In the genomic region with DNA sequence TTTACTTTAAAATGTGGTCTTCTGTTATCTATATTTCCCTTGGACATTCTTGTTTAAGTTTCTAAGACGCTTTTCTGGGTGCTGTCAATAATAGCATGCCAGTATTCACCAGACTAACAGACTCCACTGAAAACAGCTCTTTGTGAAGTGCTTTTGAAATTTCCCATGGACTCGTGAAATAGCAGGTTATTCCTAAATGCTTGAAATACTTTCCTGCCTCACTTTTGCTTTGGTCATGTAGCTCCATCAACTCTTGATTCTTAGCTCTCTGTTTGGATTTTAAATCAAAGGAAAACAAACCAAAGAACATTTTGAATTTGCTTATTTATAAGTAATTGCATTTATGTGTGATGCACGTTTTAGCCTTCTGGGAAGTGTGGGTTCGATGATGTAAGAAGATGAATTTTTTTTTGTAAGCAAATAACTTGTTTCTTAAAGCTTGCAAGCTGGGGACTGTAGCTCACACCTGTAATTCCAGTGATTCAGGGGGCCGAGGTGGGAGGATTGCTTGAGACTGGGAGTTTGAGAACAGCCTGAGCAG, we compare ENCODE assay signal across 23 cellular contexts.
DNase-seq lines count a peak whose midpoint lies in the region; ATAC-seq and TF ChIP-seq lines count a peak whose summit lies in the region.
"Had no signal": no experiment of that assay in that cellular context is flagged by ENCODE, and none has a peak within 500 bp of the region (broad histone marks: within the 10 kb centered on the region; RNA-seq: fewer than 3 reads in every experiment).

No MANE protein-coding gene starts in this region.

- no peak for TF ChIP-seq POLR2A in upper lobe of left lung (IDR thresholded peaks at IDR 0.05)

- intact Hi-C loops in heart right ventricle (cut with DNase I) (loop anchor here in 3 of 10 donors (5.0 to 10.0 kb wide), 2 partner anchors 34 to 146 kb away; a partner anchor contains a TSS), Right ventricle myocardium inferior (cut with DNase I) (loop anchor here (5.0 kb wide), 1 partner anchor 59 kb away; no protein-coding TSS in a partner anchor)
- intact Hi-C loops in CD8-positive, alpha-beta T cell (cut with DNase I, micrococcal nuclease), result loop anchor here in 1 of 2 experiments (10.0 kb wide), 1 partner anchor 666 kb away; no protein-coding TSS in a partner anchor

- peak overlapping the region; percentile 68 for H3K27ac Mint-ChIP-seq in chondrocyte (ENCODE audit: unreplicated experiment)
- H3K27ac Mint-ChIP-seq in CD8-positive, alpha-beta T cell, result no peak overlapping the region
- H3K27ac Mint-ChIP-seq: activated naive CD4-positive, alpha-beta T cell treated with anti-CD3 and anti-CD28 coated beads, Interleukin-2, amount 10 ng/mL, durations not matched to agents 7 days and 5 days; stimulated activated naive B cell treated with anti-CD40 and anti-IgM and Interleukin-4, amounts not matched to agents 10 μg/mL and 1 μg/mL and 100 μg/mL, for 72 hours had no signal

- H3K23ac ChIP-seq in mesendoderm (ENCODE audit: low read length), result no peak overlapping the region

- H3K9ac ChIP-seq in mesendoderm (ENCODE audit: low read length), result no peak overlapping the region

- no peak overlapping the region for H4K5ac ChIP-seq in mesendoderm (ENCODE audit: low read length)

- H3K36me3 ChIP-seq in heart right ventricle (peaks cover 0 to 3% (median 0%) of the 10 kb centered on the region in 9 donors), mesendoderm (ENCODE audit: control insufficient read depth, insufficient read depth, low read length) (no peaks in the 10 kb centered on the region), upper lobe of left lung (no peaks in the 10 kb centered on the region)
- no peaks in the 10 kb centered on the region for H3K36me3 ChIP-seq in CD8-positive, alpha-beta T cell (ENCODE audit: insufficient read depth, low read length)
- H3K36me3 ChIP-seq: BE2C, MG63, prostate gland had no signal

- WGBS in heart right ventricle, 2 donors, result 56 to 70% methylated on average over 5 of the region's 5 CpGs
- WGBS in mesendoderm (ENCODE audit: extremely low coverage, insufficient coverage, low lambda C conversion rate), result 100% methylated on average over 2 of the region's 5 CpGs
- 65 to 70% methylated on average over 5 of the region's 5 CpGs for WGBS in upper lobe of left lung, 2 donors

- H2BK15ac ChIP-seq in mesendoderm (replicated peaks; ENCODE audit: low read depth), result no peak overlapping the region

- no peak overlapping the region for H2AK5ac ChIP-seq in mesendoderm (ENCODE audit: low read length)

- H3K4me2 ChIP-seq in mesendoderm (ENCODE audit: low read length), result no peak overlapping the region

- H3K9me3 Mint-ChIP-seq in chondrocyte (ENCODE audit: low read depth), result no peaks in the 10 kb centered on the region
- H3K9me3 Mint-ChIP-seq in CD8-positive, alpha-beta T cell, result no peaks in the 10 kb centered on the region
- H3K9me3 Mint-ChIP-seq: activated naive CD4-positive, alpha-beta T cell treated with anti-CD3 and anti-CD28 coated beads, Interleukin-2, amount 10 ng/mL, durations not matched to agents 7 days and 5 days; neural crest cell; stimulated activated naive B cell treated with anti-CD40 and anti-IgM and Interleukin-4, amounts not matched to agents 10 μg/mL and 1 μg/mL and 100 μg/mL, for 72 hours had no signal

- no peak overlapping the region for H4K8ac ChIP-seq in mesendoderm (ENCODE audit: low read depth, low read length)

- no peak overlapping the region for H3K4ac ChIP-seq in mesendoderm (ENCODE audit: low read depth, low read length)

- CTCF ChIA-PET in CD8-positive, alpha-beta T cell (lab: Charles Lee), result interaction anchor here (1.3 to 1.4 kb wide), 2 partner anchors 12 to 20 kb away, joined by 4 to 7 read pairs; no protein-coding TSS in a partner anchor

- H3K27me3 ChIP-seq in heart right ventricle (no peaks in the 10 kb centered on the region), mesendoderm (ENCODE audit: insufficient read depth, low read length, poor library complexity) (no peaks in the 10 kb centered on the region), upper lobe of left lung (no peaks in the 10 kb centered on the region)
- H3K27me3 ChIP-seq in CD8-positive, alpha-beta T cell (ENCODE audit: insufficient read depth, low read length), result no peaks in the 10 kb centered on the region
- H3K27me3 ChIP-seq: BE2C, MG63, testis had no signal

- H3K4me1 ChIP-seq in heart right ventricle (peaks cover 4 to 86% (median 63%) of the 10 kb centered on the region in 9 donors), mesendoderm (ENCODE audit: control insufficient read depth, low read depth, low read length) (peaks cover 7% of the 10 kb centered on the region), upper lobe of left lung (peaks cover 19 to 51% (median 31%) of the 10 kb centered on the region in 4 donors)
- H3K4me1 ChIP-seq in CD8-positive, alpha-beta T cell (ENCODE audit: insufficient read depth, low read length), result no peaks in the 10 kb centered on the region

- ATAC-seq in heart right ventricle (no peak), Right ventricle myocardium inferior (no peak), upper lobe of left lung (ENCODE audit: low FRiP score in 2 of 2) (no peak), GM19395 (IDR thresholded peaks at IDR 0.05; ENCODE audit: unreplicated experiment) (no peak)
- ATAC-seq in CD8-positive, alpha-beta T cell, result no peak
- ATAC-seq: left cardiac atrium; stimulated activated naive B cell treated with anti-CD40 and anti-IgM and Interleukin-4, amounts not matched to agents 10 μg/mL and 1 μg/mL and 100 μg/mL, for 72 hours had no signal

- POLR2A ChIA-PET in CD8-positive, alpha-beta T cell (lab: Charles Lee), result no interaction called here

- H3K4me3 ChIP-seq in heart right ventricle (peak overlapping the region in 2 of 10 donors; percentile 7 to 18), mesendoderm (ENCODE audit: low read length) (no peak overlapping the region), upper lobe of left lung (no peak overlapping the region)
- no peak overlapping the region for H3K4me3 ChIP-seq in CD8-positive, alpha-beta T cell (ENCODE audit: low read depth, low read length)
- H3K4me3 ChIP-seq: MG63, prostate gland, testis had no signal

- H3K79me2 ChIP-seq in mesendoderm (ENCODE audit: control insufficient read depth, insufficient read depth, low read length), result no peaks in the 10 kb centered on the region

- DNase-seq in heart right ventricle (no peak), Right ventricle myocardium inferior (ENCODE audit: missing footprints) (no peak), chondrocyte (ENCODE audit: low spot score) (no peak), mesendoderm (peak; percentile 78), upper lobe of left lung (no peak)
- DNase-seq in CD8-positive, alpha-beta T cell, result no peak
- DNase-seq in activated CD4-positive, alpha-beta T cell treated with anti-CD3 and anti-CD28 coated beads, Interleukin-2, amount 50 U/mL, for 48 hours, result no peak
- DNase-seq: activated CD4-positive, alpha-beta T cell treated with anti-CD3 and anti-CD28 coated beads for 48 hours; activated naive CD4-positive, alpha-beta T cell treated with anti-CD3 and anti-CD28 coated beads, Interleukin-2, amount 10 ng/mL, durations not matched to agents 7 days and 5 days; BE2C; effector CD8-positive, alpha-beta T cell; H7; left cardiac atrium; MG63; NCI-H1417; NCI-H510A; stimulated activated CD4-positive, alpha-beta T cell treated with anti-CD3 and anti-CD28 coated beads, Interleukin-2, amount 100 ng/mL, for 24 hours; stimulated activated naive B cell treated with anti-CD40 and anti-IgM and Interleukin-4, amounts not matched to agents 10 μg/mL and 1 μg/mL and 100 μg/mL, for 72 hours; T-helper 2 cell; testis had no signal

- H3K27ac ChIP-seq in heart right ventricle (peak overlapping the region in 7 of 10 donors; percentile 71 to 93 (median 85)), mesendoderm (ENCODE audit: low read depth, low read length) (no peak overlapping the region), upper lobe of left lung (peak overlapping the region in 3 of 4 donors; percentile 1 to 63 (median 42))
- no peak overlapping the region for H3K27ac ChIP-seq in CD8-positive, alpha-beta T cell (ENCODE audit: low read depth, low read length)

- no peak for TF ChIP-seq CTCF in heart right ventricle (IDR thresholded peaks at IDR 0.05)
- TF ChIP-seq CTCF in chondrocyte (IDR thresholded peaks at IDR 0.05), result no peak
- no peak for TF ChIP-seq CTCF in upper lobe of left lung (IDR thresholded peaks at IDR 0.05)
- TF ChIP-seq CTCF in CD8-positive, alpha-beta T cell (IDR thresholded peaks at IDR 0.05), result no peak

- H3K36me3 Mint-ChIP-seq in chondrocyte (ENCODE audit: low read depth), result peaks cover 2% of the 10 kb centered on the region
- H3K36me3 Mint-ChIP-seq in CD8-positive, alpha-beta T cell, result no peaks in the 10 kb centered on the region
- H3K36me3 Mint-ChIP-seq: activated naive CD4-positive, alpha-beta T cell treated with anti-CD3 and anti-CD28 coated beads, Interleukin-2, amount 10 ng/mL, durations not matched to agents 7 days and 5 days; stimulated activated naive B cell treated with anti-CD40 and anti-IgM and Interleukin-4, amounts not matched to agents 10 μg/mL and 1 μg/mL and 100 μg/mL, for 72 hours had no signal

- H3K4me1 Mint-ChIP-seq in chondrocyte (ENCODE audit: low read depth), result peaks cover 73% of the 10 kb centered on the region
- peaks cover 3% of the 10 kb centered on the region for H3K4me1 Mint-ChIP-seq in CD8-positive, alpha-beta T cell (ENCODE audit: low read depth)
- H3K4me1 Mint-ChIP-seq: activated naive CD4-positive, alpha-beta T cell treated with anti-CD3 and anti-CD28 coated beads, Interleukin-2, amount 10 ng/mL, durations not matched to agents 7 days and 5 days; stimulated activated naive B cell treated with anti-CD40 and anti-IgM and Interleukin-4, amounts not matched to agents 10 μg/mL and 1 μg/mL and 100 μg/mL, for 72 hours had no signal

- H3K18ac ChIP-seq in mesendoderm (ENCODE audit: low read length), result no peak overlapping the region

- no peak overlapping the region for H2BK120ac ChIP-seq in mesendoderm (ENCODE audit: low read depth, low read length)

- no peak overlapping the region for H2BK5ac ChIP-seq in mesendoderm (ENCODE audit: low read length)

- no peak overlapping the region for H3K4me3 Mint-ChIP-seq in chondrocyte (ENCODE audit: unreplicated experiment)
- no peak overlapping the region for H3K4me3 Mint-ChIP-seq in CD8-positive, alpha-beta T cell
- H3K4me3 Mint-ChIP-seq: activated naive CD4-positive, alpha-beta T cell treated with anti-CD3 and anti-CD28 coated beads, Interleukin-2, amount 10 ng/mL, durations not matched to agents 7 days and 5 days; neural crest cell; stimulated activated naive B cell treated with anti-CD40 and anti-IgM and Interleukin-4, amounts not matched to agents 10 μg/mL and 1 μg/mL and 100 μg/mL, for 72 hours had no signal

- H3K27me3 Mint-ChIP-seq in chondrocyte (ENCODE audit: low read depth), result no peaks in the 10 kb centered on the region
- no peaks in the 10 kb centered on the region for H3K27me3 Mint-ChIP-seq in CD8-positive, alpha-beta T cell (ENCODE audit: low read depth)
- H3K27me3 Mint-ChIP-seq: activated naive CD4-positive, alpha-beta T cell treated with anti-CD3 and anti-CD28 coated beads, Interleukin-2, amount 10 ng/mL, durations not matched to agents 7 days and 5 days; stimulated activated naive B cell treated with anti-CD40 and anti-IgM and Interleukin-4, amounts not matched to agents 10 μg/mL and 1 μg/mL and 100 μg/mL, for 72 hours had no signal

- no peak overlapping the region for H3K56ac ChIP-seq in mesendoderm (ENCODE audit: low read length)

- H3K9me3 ChIP-seq in heart right ventricle (no peaks in the 10 kb centered on the region), upper lobe of left lung (no peaks in the 10 kb centered on the region)
- H3K9me3 ChIP-seq in CD8-positive, alpha-beta T cell (ENCODE audit: low read length), result no peaks in the 10 kb centered on the region
- H3K9me3 ChIP-seq: BE2C, MG63, prostate gland, testis had no signal

- no peaks in the 10 kb centered on the region for H3K79me1 ChIP-seq in mesendoderm (ENCODE audit: low read length)

- no peak for TF ChIP-seq EP300 in upper lobe of left lung (IDR thresholded peaks at IDR 0.05)

Comparison
In these comparisons a context has a peak if more than half of its experiments do, and no peak if none do; other contexts are left out.
1. H3K27ac ChIP-seq: peak in heart right ventricle (7 of 10) and upper lobe of left lung (3 of 4); none in mesendoderm (single experiment) and CD8-positive, alpha-beta T cell (single experiment).